In the genomic region with DNA sequence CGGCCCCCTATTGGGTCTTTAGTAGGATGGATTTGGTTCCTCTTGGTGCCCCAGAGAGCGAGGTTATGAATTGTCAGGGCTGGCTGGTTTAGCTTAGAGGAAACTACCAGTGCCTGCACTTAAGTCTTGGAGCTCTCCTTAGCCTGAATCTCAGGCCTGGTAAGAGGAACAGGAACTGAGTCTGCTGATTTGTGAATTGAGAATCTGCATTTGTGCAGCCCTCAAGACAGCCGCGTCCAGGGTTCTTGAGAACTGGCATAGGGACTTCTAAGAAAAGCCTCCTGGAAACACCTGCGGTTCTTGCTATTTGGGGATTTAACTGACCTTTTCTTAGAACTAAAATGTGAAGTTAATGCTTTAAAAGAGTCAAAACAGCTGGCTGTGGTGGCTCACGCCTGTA, we compare ENCODE assay signal across 1 cellular context.
TF ChIP-seq lines count a peak whose summit lies in the region.

No MANE protein-coding gene starts in this region.

TF ChIP-seq in HepG2, 621 proteins besides CTCF, POLR2A, EP300 and RAD21:
- TF ChIP-seq PRMT3 (CRISPR knock-in tag; IDR thresholded peaks at IDR 0.05; ENCODE audit: borderline replicate concordance, low read depth) (no peak), NR1H2 (CRISPR knock-in tag; IDR thresholded peaks at IDR 0.05; ENCODE audit: borderline replicate concordance, low read depth) (no peak), ZNF235 (CRISPR knock-in tag; IDR thresholded peaks at IDR 0.05; ENCODE audit: borderline replicate concordance) (no peak), HNRNPK (IDR thresholded peaks at IDR 0.05; ENCODE audit: low read depth, low read length, poor library complexity, severe bottlenecking) (no peak), SYNCRIP (IDR thresholded peaks at IDR 0.05; ENCODE audit: insufficient read depth, low read depth, low read length) (no peak), ZNF776 (CRISPR knock-in tag; IDR thresholded peaks at IDR 0.05) (no peak), HDAC1 (CRISPR knock-in tag; IDR thresholded peaks at IDR 0.05) (no peak), ZNF292 (CRISPR knock-in tag; IDR thresholded peaks at IDR 0.05; ENCODE audit: borderline replicate concordance, low read depth) (no peak), POLR2AphosphoS2 (IDR thresholded peaks at IDR 0.05; ENCODE audit: low read depth, low read length) (no peak)
- TF ChIP-seq, protein P1, sequence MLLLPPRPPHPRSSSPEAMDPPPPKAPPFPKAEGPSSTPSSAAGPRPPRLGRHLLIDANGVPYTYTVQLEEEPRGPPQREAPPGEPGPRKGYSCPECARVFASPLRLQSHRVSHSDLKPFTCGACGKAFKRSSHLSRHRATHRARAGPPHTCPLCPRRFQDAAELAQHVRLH (CRISPR knock-in tag; IDR thresholded peaks at IDR 0.05; ENCODE audit: borderline replicate concordance, low read depth): no peak
- TF ChIP-seq, protein P2, sequence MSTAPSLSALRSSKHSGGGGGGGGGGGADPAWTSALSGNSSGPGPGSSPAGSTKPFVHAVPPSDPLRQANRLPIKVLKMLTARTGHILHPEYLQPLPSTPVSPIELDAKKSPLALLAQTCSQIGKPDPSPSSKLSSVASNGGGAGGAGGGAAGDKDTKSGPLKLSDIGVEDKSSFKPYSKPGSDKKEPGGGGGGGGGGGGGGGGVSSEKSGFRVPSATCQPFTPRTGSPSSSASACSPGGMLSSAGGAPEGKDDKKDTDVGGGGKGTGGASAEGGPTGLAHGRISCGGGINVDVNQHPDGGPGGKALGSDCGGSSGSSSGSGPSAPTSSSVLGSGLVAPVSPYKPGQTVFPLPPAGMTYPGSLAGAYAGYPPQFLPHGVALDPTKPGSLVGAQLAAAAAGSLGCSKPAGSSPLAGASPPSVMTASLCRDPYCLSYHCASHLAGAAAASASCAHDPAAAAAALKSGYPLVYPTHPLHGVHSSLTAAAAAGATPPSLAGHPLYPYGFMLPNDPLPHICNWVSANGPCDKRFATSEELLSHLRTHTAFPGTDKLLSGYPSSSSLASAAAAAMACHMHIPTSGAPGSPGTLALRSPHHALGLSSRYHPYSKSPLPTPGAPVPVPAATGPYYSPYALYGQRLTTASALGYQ (CRISPR knock-in tag; IDR thresholded peaks at IDR 0.05): no peak
- TF ChIP-seq, protein P3, sequence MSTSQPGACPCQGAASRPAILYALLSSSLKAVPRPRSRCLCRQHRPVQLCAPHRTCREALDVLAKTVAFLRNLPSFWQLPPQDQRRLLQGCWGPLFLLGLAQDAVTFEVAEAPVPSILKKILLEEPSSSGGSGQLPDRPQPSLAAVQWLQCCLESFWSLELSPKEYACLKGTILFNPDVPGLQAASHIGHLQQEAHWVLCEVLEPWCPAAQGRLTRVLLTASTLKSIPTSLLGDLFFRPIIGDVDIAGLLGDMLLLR (CRISPR knock-in tag; IDR thresholded peaks at IDR 0.05): no peak
